In genomic region chr17:74563358-74563757, GRCh38 we compare ENCODE assay signal across 22 cellular contexts. TPM values are rescaled to one million over a fixed set of nuclear protein-coding genes. Genes with fewer than 3 reads are reported as not detected.
DNase-seq lines count a peak whose midpoint lies in the region; ATAC-seq, FAIRE-seq and TF ChIP-seq lines count a peak whose summit lies in the region.
"Had no signal": no experiment of that assay in that cellular context is flagged by ENCODE, and none has a peak within 500 bp of the region (broad histone marks: within the 10 kb centered on the region; RNA-seq: fewer than 3 reads in every experiment).

No MANE protein-coding gene starts in this region.

- no peak overlapping the region for H3K23ac ChIP-seq in H1 (ENCODE audit: insufficient read length)

- peaks cover under 1% of the 10 kb centered on the region; the same call in 1 of the 2 replicates for H3K79me1 ChIP-seq in H1 (ENCODE audit: low read depth, low read length)

- H2BK12ac ChIP-seq in H1 (ENCODE audit: low read depth, low read length), result peak overlapping the region; percentile 85

- no peak overlapping the region for H2BK5ac ChIP-seq in H1 (ENCODE audit: low read depth, low read length)

- H3K14ac ChIP-seq in H1 (ENCODE audit: insufficient read length), result no peak overlapping the region

- peaks cover 3 to 4% of the 10 kb centered on the region in 2 experiments; a peak in 3 of 4 replicates for H3K9me3 ChIP-seq in H1 (ENCODE audit: insufficient read depth in 2 of 2, low read depth in 1 of 2, low read length in 1 of 2)
- H3K9me3 ChIP-seq: SK-N-SH had no signal

- peak overlapping the region; percentile 29; the same call in 1 of the 2 replicates for H2BK20ac ChIP-seq in H1 (ENCODE audit: low read length)

- intact Hi-C loops in MCF 10A (cut with micrococcal nuclease), result loop anchor here (10.0 kb wide), 1 partner anchor 301 kb away; no protein-coding TSS in a partner anchor

- no peak overlapping the region for H3K4ac ChIP-seq in H1 (replicated peaks; ENCODE audit: insufficient read length, low read depth, low read length)

- no TSS peak for BruUV-seq in MCF 10A (replicated peaks; lab: Mats Ljungman, UMichigan)

- H4K8ac ChIP-seq in H1 (ENCODE audit: extremely low read depth, insufficient read depth, low read length), result no peak overlapping the region

- no peaks in the 10 kb centered on the region; a peak in 2 of 7 replicates for H3K27me3 ChIP-seq in H1 (replicated peaks in 1 of 4; ENCODE audit: control insufficient read depth in 3 of 4, extremely low read depth in 1 of 4, insufficient read depth in 3 of 4, low read length in 3 of 4)

- no peak for TF ChIP-seq RAD21 in H1 (IDR thresholded peaks at IDR 0.05 in 1 of 2, conservative IDR thresholded peaks at IDR 0.05 in 1 of 2; ENCODE audit: low read depth in 2 of 2, low read length in 2 of 2)

- no peak overlapping the region for H3K27ac ChIP-seq in H1 (ENCODE audit: low read depth, low read length)
- H3K27ac ChIP-seq: KMS-11 had no signal

- no peak overlapping the region for H3K4me2 ChIP-seq in H1 (ENCODE audit: insufficient read depth in 1 of 2, low read depth in 2 of 2, low read length in 2 of 2)
- H3K4me2 ChIP-seq: KMS-11, SK-N-SH had no signal

- no peak overlapping the region for H4K91ac ChIP-seq in H1 (replicated peaks; ENCODE audit: insufficient read length, low read length)

- no peak overlapping the region for H4K5ac ChIP-seq in H1 (ENCODE audit: insufficient read length, low read depth, low read length)

- no peak for DNase-seq in stimulated activated naive CD8-positive, alpha-beta T cell treated with anti-CD3 and anti-CD28 coated beads, Interleukin-15, amount 100 ng/mL, for 72 hours
- DNase-seq in H1 (ENCODE audit: low read depth in 1 of 2, low spot score in 2 of 2), result no peak
- no peak for DNase-seq in retina
- DNase-seq in activated CD4-positive, CD25-positive, alpha-beta regulatory T cell treated with anti-CD3 and anti-CD28 coated beads, Interleukin-2, amount 50 U/mL, for 72 hours, result no peak
- DNase-seq in MCF 10A (ENCODE audit: unreplicated experiment), result no peak
- DNase-seq: Calu3; CD4-positive, alpha-beta memory T cell; GF-D8; GOT3; NCI-H1417 treated with DMSO at 0.1 percent for 48 hours; NCI-H187 treated with DMSO at 0.1 percent for 48 hours; NCI-H226; NCI-H524 treated with DMSO at 0.1 percent for 48 hours; PC-3; RPMI8226; SHP77 treated with DMSO at 0.1 percent for 48 hours; SK-N-SH had no signal

- H3K4me3 ChIP-seq in H1 (ENCODE audit: extremely low read depth in 1 of 4, insufficient read depth in 2 of 4, low read depth in 3 of 4, low read length in 4 of 4), result no peak overlapping the region

- H3K79me2 ChIP-seq in H1 (ENCODE audit: control insufficient read depth in 1 of 2, insufficient read depth in 2 of 2, low read length in 2 of 2), result no peaks in the 10 kb centered on the region

- CTCF ChIA-PET in H1 (lab: Charles Lee; ENCODE audit: partially characterized antibody), result no interaction called here
- CTCF ChIA-PET in MCF 10A (lab: Yijun Ruan, JAX), result interaction anchor here (0.9 kb wide), 1 partner anchor 12 kb away, joined by 3 read pairs; no protein-coding TSS in a partner anchor

- TF ChIP-seq CTCF in H1 (IDR thresholded peaks at IDR 0.05; ENCODE audit: control extremely low read depth in 1 of 3, insufficient read depth in 1 of 3, low read depth in 1 of 3, low read length in 3 of 3) (no peak), MCF 10A (IDR thresholded peaks at IDR 0.05; ENCODE audit: unreplicated experiment) (no peak)

- POLR2A ChIA-PET in H1 (lab: Charles Lee; ENCODE audit: partially characterized antibody), result no interaction called here
- POLR2A ChIA-PET in MCF 10A (lab: Yijun Ruan, JAX), result no interaction called here

- no peak overlapping the region for H2BK120ac ChIP-seq in H1 (replicated peaks; ENCODE audit: low read depth, low read length)

- FAIRE-seq in H1 (lab: Jason Lieb, UNC), result no peak
- FAIRE-seq: A204.1, GM18507 had no signal

- H2AFZ ChIP-seq in H1 (ENCODE audit: low read length), result no peak overlapping the region

- H3K27me3 Mint-ChIP-seq in stimulated activated naive CD8-positive, alpha-beta T cell treated with anti-CD3 and anti-CD28 coated beads, Interleukin-15, Interleukin-2, amounts not matched to agents 100 ng/mL and 50 ng/mL, for 24 hours, result peaks cover 17% of the 10 kb centered on the region
- peaks cover 13% of the 10 kb centered on the region for H3K27me3 Mint-ChIP-seq in stimulated activated naive CD8-positive, alpha-beta T cell treated with anti-CD3 and anti-CD28 coated beads, Interleukin-15, amount 100 ng/mL, for 72 hours
- H3K27me3 Mint-ChIP-seq in MCF 10A (ENCODE audit: insufficient read depth, unreplicated experiment), result no peaks in the 10 kb centered on the region

- H3K23me2 ChIP-seq in H1 (ENCODE audit: low read depth, low read length), result peaks cover 7% of the 10 kb centered on the region; the same call in 1 of the 2 replicates

- peak overlapping the region; percentile 50 for H2BK15ac ChIP-seq in H1 (ENCODE audit: low read length)

- H3K4me1 Mint-ChIP-seq in stimulated activated naive CD8-positive, alpha-beta T cell treated with anti-CD3 and anti-CD28 coated beads, Interleukin-15, Interleukin-2, amounts not matched to agents 100 ng/mL and 50 ng/mL, for 24 hours (ENCODE audit: low read depth), result peaks cover 18% of the 10 kb centered on the region
- peaks cover 19% of the 10 kb centered on the region for H3K4me1 Mint-ChIP-seq in stimulated activated naive CD8-positive, alpha-beta T cell treated with anti-CD3 and anti-CD28 coated beads, Interleukin-15, amount 100 ng/mL, for 72 hours
- H3K4me1 Mint-ChIP-seq in MCF 10A (ENCODE audit: insufficient read depth, unreplicated experiment), result peaks cover 16% of the 10 kb centered on the region

- H3K56ac ChIP-seq in H1 (replicated peaks; ENCODE audit: insufficient read length, low read depth, low read length), result no peak overlapping the region

- TF ChIP-seq EP300 in H1 (IDR thresholded peaks at IDR 0.05; ENCODE audit: borderline replicate concordance in 1 of 2, low read depth in 2 of 2, low read length in 2 of 2), result no peak

- 100% methylated on average over 1 of the region's 1 CpG; no CpG with 5 or more reads in 1 of the 2 experiments for WGBS in H1 (ENCODE audit: extremely low coverage in 1 of 2, insufficient coverage in 1 of 2, insufficient read length in 1 of 2, insufficient replicate concordance in 2 of 2, low coverage in 1 of 2, low lambda C conversion rate in 2 of 2, missing lambda C conversion rate in 1 of 2), 2 experiments

- no peaks in the 10 kb centered on the region for H3K9me3 Mint-ChIP-seq in stimulated activated naive CD8-positive, alpha-beta T cell treated with anti-CD3 and anti-CD28 coated beads, Interleukin-15, Interleukin-2, amounts not matched to agents 100 ng/mL and 50 ng/mL, for 24 hours
- H3K9me3 Mint-ChIP-seq in stimulated activated naive CD8-positive, alpha-beta T cell treated with anti-CD3 and anti-CD28 coated beads, Interleukin-15, amount 100 ng/mL, for 72 hours, result no peaks in the 10 kb centered on the region
- peaks cover 9% of the 10 kb centered on the region for H3K9me3 Mint-ChIP-seq in MCF 10A (ENCODE audit: unreplicated experiment)
- H3K9me3 Mint-ChIP-seq: CD4-positive, alpha-beta memory T cell had no signal

- H3K4me3 Mint-ChIP-seq in stimulated activated naive CD8-positive, alpha-beta T cell treated with anti-CD3 and anti-CD28 coated beads, Interleukin-15, Interleukin-2, amounts not matched to agents 100 ng/mL and 50 ng/mL, for 24 hours, result no peak overlapping the region
- H3K4me3 Mint-ChIP-seq in stimulated activated naive CD8-positive, alpha-beta T cell treated with anti-CD3 and anti-CD28 coated beads, Interleukin-15, amount 100 ng/mL, for 72 hours, result no peak overlapping the region
- H3K4me3 Mint-ChIP-seq in MCF 10A (ENCODE audit: unreplicated experiment), result no peak overlapping the region
- H3K4me3 Mint-ChIP-seq: CD4-positive, alpha-beta memory T cell had no signal

- H4K20me1 ChIP-seq in H1 (replicated peaks in 1 of 2; ENCODE audit: control insufficient read depth in 1 of 2, insufficient read depth in 2 of 2, low read length in 2 of 2), result peaks cover 0 to 5% of the 10 kb centered on the region in 2 experiments

- H3K36me3 Mint-ChIP-seq in stimulated activated naive CD8-positive, alpha-beta T cell treated with anti-CD3 and anti-CD28 coated beads, Interleukin-15, Interleukin-2, amounts not matched to agents 100 ng/mL and 50 ng/mL, for 24 hours (ENCODE audit: low read depth), result no peaks in the 10 kb centered on the region
- no peaks in the 10 kb centered on the region for H3K36me3 Mint-ChIP-seq in MCF 10A (ENCODE audit: insufficient read depth, unreplicated experiment)
- H3K36me3 Mint-ChIP-seq: CD4-positive, alpha-beta memory T cell had no signal

- peak overlapping the region; percentile 90; the same call in 1 of the 2 replicates for H2AK5ac ChIP-seq in H1 (ENCODE audit: low read depth, low read length)

- no peak overlapping the region for H3K18ac ChIP-seq in H1 (ENCODE audit: extremely low read depth, low read length)

- H3K4me1 ChIP-seq in H1 (replicated peaks in 1 of 4; ENCODE audit: control insufficient read depth in 3 of 4, insufficient read depth in 4 of 4, low read length in 3 of 4), result peaks cover 0 to 2% (median under 1%) of the 10 kb centered on the region in 4 experiments; a peak in 2 of 7 replicates

- no peak overlapping the region for H3K9ac ChIP-seq in H1 (replicated peaks in 1 of 4; ENCODE audit: extremely low read depth in 1 of 4, low read depth in 3 of 4, low read length in 3 of 4)
- H3K9ac ChIP-seq: KMS-11, SK-N-SH had no signal

- ATAC-seq in stimulated activated naive CD8-positive, alpha-beta T cell treated with anti-CD3 and anti-CD28 coated beads, Interleukin-15, amount 100 ng/mL, for 72 hours, result no peak
- ATAC-seq: PC-3 had no signal

- H3K36me3 ChIP-seq in H1 (ENCODE audit: control insufficient read depth in 2 of 4, insufficient read depth in 4 of 4, low read length in 3 of 4), result no peaks in the 10 kb centered on the region

- TF ChIP-seq POLR2A in H1 (IDR thresholded peaks at IDR 0.05; ENCODE audit: control extremely low read depth in 1 of 2, low read depth in 2 of 2, low read length in 2 of 2), result no peak

- H3K27ac Mint-ChIP-seq in stimulated activated naive CD8-positive, alpha-beta T cell treated with anti-CD3 and anti-CD28 coated beads, Interleukin-15, Interleukin-2, amounts not matched to agents 100 ng/mL and 50 ng/mL, for 24 hours, result peak overlapping the region; percentile 50
- peak overlapping the region in 1 of 2 donors; percentile 6 for H3K27ac Mint-ChIP-seq in stimulated activated naive CD8-positive, alpha-beta T cell treated with anti-CD3 and anti-CD28 coated beads, Interleukin-15, amount 100 ng/mL, for 72 hours
- H3K27ac Mint-ChIP-seq in MCF 10A (ENCODE audit: low read depth, unreplicated experiment), result no peak overlapping the region

RNA-seq across cellular contexts. Expression of gene CD300H, which starts 4.0 kb away (rescaled TPM):
- not detected in 2 replicates for total RNA-seq in H1 (2021; fragmentation: NEBNext Ultra II Directional; extraction: Animal tissue kit (Norgen Biotek cat#: 25700))
- not detected in 2 replicates for polyA plus RNA-seq in H1 (2011; rRNA removed)
- not detected for polyA plus RNA-seq in H1 (2011; cell fraction: cytosol; rRNA removed)
- not detected for polyA plus RNA-seq in H1 (2011; cell fraction: nucleus; rRNA removed)
- polyA plus RNA-seq in H1 (2012, experiment 1 of 2), result not detected in 4 replicates
- polyA plus RNA-seq in H1 (2012, experiment 2 of 2), result not detected
- polyA plus RNA-seq in H1 (2013, experiment 1 of 2), result not detected
- polyA plus RNA-seq in H1 (2013, experiment 2 of 2), result not detected
- polyA minus RNA-seq in H1 (2011; rRNA and poly(A)+ RNA removed), result not detected in 2 replicates
- not detected for polyA minus RNA-seq in H1 (2011; cell fraction: cytosol; rRNA and poly(A)+ RNA removed)
- not detected for polyA minus RNA-seq in H1 (2011; cell fraction: nucleus; rRNA and poly(A)+ RNA removed)
- not detected in 2 replicates for total RNA-seq in MCF 10A (2022)
- total RNA-seq: Calu3; CD4-positive, alpha-beta memory T cell; PC-3 had no signal
- polyA plus RNA-seq: BJ; CD4-positive, alpha-beta memory T cell; SK-N-SH had no signal

RNA-seq across cellular contexts. Expression of gene CD300C, which starts 17.4 kb away (rescaled TPM):
- not detected in 2 replicates for total RNA-seq in H1 (2021; fragmentation: NEBNext Ultra II Directional; extraction: Animal tissue kit (Norgen Biotek cat#: 25700))
- polyA plus RNA-seq in H1 (2011; rRNA removed), result not detected in 2 replicates
- polyA plus RNA-seq in H1 (2011; cell fraction: cytosol; rRNA removed), result not detected
- not detected for polyA plus RNA-seq in H1 (2011; cell fraction: nucleus; rRNA removed)
- not detected in 4 replicates for polyA plus RNA-seq in H1 (2012, experiment 1 of 2)
- not detected for polyA plus RNA-seq in H1 (2012, experiment 2 of 2)
- polyA plus RNA-seq in H1 (2013, experiment 1 of 2), result not detected
- polyA plus RNA-seq in H1 (2013, experiment 2 of 2), result not detected
- polyA minus RNA-seq in H1 (2011; rRNA and poly(A)+ RNA removed), result not detected in 2 replicates
- polyA minus RNA-seq in H1 (2011; cell fraction: cytosol; rRNA and poly(A)+ RNA removed), result not detected
- not detected for polyA minus RNA-seq in H1 (2011; cell fraction: nucleus; rRNA and poly(A)+ RNA removed)
- total RNA-seq in MCF 10A (2022), result not detected in 2 replicates
- total RNA-seq: Calu3; CD4-positive, alpha-beta memory T cell; PC-3 had no signal
- polyA plus RNA-seq: CD4-positive, alpha-beta memory T cell; SK-N-SH had no signal

RNA-seq across cellular contexts. Expression of gene CD300LD, which starts 28.7 kb away (rescaled TPM):
- total RNA-seq in H1 (2021; fragmentation: NEBNext Ultra II Directional; extraction: Animal tissue kit (Norgen Biotek cat#: 25700)), result not detected in 2 replicates
- not detected in 2 replicates for polyA plus RNA-seq in H1 (2011; rRNA removed)
- not detected for polyA plus RNA-seq in H1 (2011; cell fraction: cytosol; rRNA removed)
- polyA plus RNA-seq in H1 (2011; cell fraction: nucleus; rRNA removed), result not detected
- not detected in 4 replicates for polyA plus RNA-seq in H1 (2012, experiment 1 of 2)
- polyA plus RNA-seq in H1 (2012, experiment 2 of 2), result not detected
- polyA plus RNA-seq in H1 (2013, experiment 1 of 2), result not detected
- polyA plus RNA-seq in H1 (2013, experiment 2 of 2), result not detected
- not detected in 2 replicates for polyA minus RNA-seq in H1 (2011; rRNA and poly(A)+ RNA removed)
- polyA minus RNA-seq in H1 (2011; cell fraction: cytosol; rRNA and poly(A)+ RNA removed), result not detected
- polyA minus RNA-seq in H1 (2011; cell fraction: nucleus; rRNA and poly(A)+ RNA removed), result not detected
- not detected in 2 replicates for total RNA-seq in MCF 10A (2022)
- total RNA-seq: Calu3; CD4-positive, alpha-beta memory T cell; PC-3 had no signal
- polyA plus RNA-seq: BJ; CD4-positive, alpha-beta memory T cell; SK-N-SH had no signal

RNA-seq across cellular contexts. Expression of gene CD300LB, which starts 32.1 kb away (rescaled TPM):
- not detected in 2 replicates for total RNA-seq in H1 (2021; fragmentation: NEBNext Ultra II Directional; extraction: Animal tissue kit (Norgen Biotek cat#: 25700))
- polyA plus RNA-seq in H1 (2011; rRNA removed), result not detected in 2 replicates
- polyA plus RNA-seq in H1 (2011; cell fraction: cytosol; rRNA removed), result not detected
- polyA plus RNA-seq in H1 (2011; cell fraction: nucleus; rRNA removed), result not detected
- not detected in 4 replicates for polyA plus RNA-seq in H1 (2012, experiment 1 of 2)
- not detected for polyA plus RNA-seq in H1 (2012, experiment 2 of 2)
- polyA plus RNA-seq in H1 (2013, experiment 1 of 2), result not detected
- not detected for polyA plus RNA-seq in H1 (2013, experiment 2 of 2)
- polyA minus RNA-seq in H1 (2011; rRNA and poly(A)+ RNA removed), result not detected in 2 replicates
- polyA minus RNA-seq in H1 (2011; cell fraction: cytosol; rRNA and poly(A)+ RNA removed), result not detected
- polyA minus RNA-seq in H1 (2011; cell fraction: nucleus; rRNA and poly(A)+ RNA removed), result not detected
- total RNA-seq in MCF 10A (2022), result not detected in 2 replicates
- total RNA-seq: Calu3, PC-3 had no signal
- polyA plus RNA-seq: BJ; CD4-positive, alpha-beta memory T cell; SK-N-SH had no signal
